ENCODE assay signal across 9 cellular contexts in the genomic region with DNA sequence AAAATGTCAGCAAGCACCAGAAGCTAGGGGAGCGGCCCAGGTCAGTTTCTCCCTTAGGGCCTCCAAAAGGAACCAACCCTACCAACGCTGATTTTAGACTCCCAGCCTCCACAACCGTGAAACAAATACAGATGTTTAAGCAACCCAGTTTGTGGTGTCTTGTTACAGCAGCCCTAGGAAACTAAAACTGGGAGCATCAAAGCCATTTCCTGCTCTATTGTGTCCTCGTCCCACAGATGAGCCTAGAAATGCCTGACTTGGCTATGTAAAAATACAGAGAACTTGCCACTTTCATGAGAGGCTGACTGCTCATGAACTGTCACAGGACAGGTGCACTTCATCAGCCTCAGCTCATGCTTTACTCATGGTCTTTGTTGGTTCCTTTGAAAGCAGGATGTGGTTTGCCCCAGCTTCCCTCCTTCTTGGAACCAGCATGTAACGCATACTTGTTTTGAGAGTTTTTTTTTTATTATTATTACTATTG.
DNase-seq lines count a peak whose midpoint lies in the region; ATAC-seq and TF ChIP-seq lines count a peak whose summit lies in the region.
"Had no signal": no experiment of that assay in that cellular context is flagged by ENCODE, and none has a peak within 500 bp of the region (broad histone marks: within the 10 kb centered on the region; RNA-seq: fewer than 3 reads in every experiment).

No MANE protein-coding gene starts in this region.

- H3K36me3 ChIP-seq in MG63 = no peaks in the 10 kb centered on the region
- H3K36me3 ChIP-seq: adrenal gland had no signal

- H3K4me3 ChIP-seq in MG63 (no peak overlapping the region), fibroblast of mammary gland (ENCODE audit: control insufficient read depth, low read depth, low read length) (no peak overlapping the region)
- H3K4me3 ChIP-seq: adrenal gland had no signal

- peak overlapping the region; percentile 63 for H3K4me3 Mint-ChIP-seq in activated CD4-positive, alpha-beta memory T cell treated with anti-CD3 and anti-CD28 coated beads for 36 hours
- no peak overlapping the region for H3K4me3 Mint-ChIP-seq in nephron progenitor cell

- peak; percentile 87 for ATAC-seq in GM21825 (IDR thresholded peaks at IDR 0.05; ENCODE audit: unreplicated experiment)

- CTCF ChIA-PET in GM10248 (lab: Yijun Ruan, JAX) = interaction anchor here (0.7 to 1.6 kb wide), 7 partner anchors 17 to 125 kb away, joined by 3 to 5 read pairs (median 3); no protein-coding TSS in a partner anchor
- CTCF ChIA-PET in activated CD4-positive, alpha-beta memory T cell treated with anti-CD3 and anti-CD28 coated beads for 36 hours (lab: Charles Lee) = interaction anchor here (0.8 to 5.2 kb wide), 8 partner anchors 11 to 508 kb away, joined by 3 to 47 read pairs (median 4); no protein-coding TSS in a partner anchor

- H3K27ac Mint-ChIP-seq in activated CD4-positive, alpha-beta memory T cell treated with anti-CD3 and anti-CD28 coated beads for 36 hours = peak overlapping the region; percentile 92
- no peak overlapping the region for H3K27ac Mint-ChIP-seq in nephron progenitor cell

- DNase-seq in GM10248 (ENCODE audit: extremely low spot score) (peak; percentile 64), MG63 (peak; percentile 52), fibroblast of mammary gland (ENCODE audit: low read depth) (peak; percentile 87), nephron progenitor cell (no peak), NCI-H2081 (lab: John Stamatoyannopoulos, UW) (no peak)
- DNase-seq in activated CD4-positive, alpha-beta memory T cell treated with anti-CD3 and anti-CD28 coated beads for 36 hours = peak; percentile 91
- peak; percentile 81 for DNase-seq in stimulated activated CD4-positive, alpha-beta T cell treated with anti-CD3 and anti-CD28 coated beads, Interleukin-4, amount 100 ng/mL, for 24 hours

- no peaks in the 10 kb centered on the region for H3K27me3 ChIP-seq in MG63
- H3K27me3 ChIP-seq: adrenal gland had no signal

- no peaks in the 10 kb centered on the region for H3K27me3 Mint-ChIP-seq in activated CD4-positive, alpha-beta memory T cell treated with anti-CD3 and anti-CD28 coated beads for 36 hours
- H3K27me3 Mint-ChIP-seq in nephron progenitor cell (ENCODE audit: low read depth, poor library complexity) = no peaks in the 10 kb centered on the region

- H3K36me3 Mint-ChIP-seq in activated CD4-positive, alpha-beta memory T cell treated with anti-CD3 and anti-CD28 coated beads for 36 hours = peaks cover 23% of the 10 kb centered on the region
- no peaks in the 10 kb centered on the region for H3K36me3 Mint-ChIP-seq in nephron progenitor cell (ENCODE audit: low read depth)

- no peak for TF ChIP-seq CTCF in GM10248 (IDR thresholded peaks at IDR 0.05; ENCODE audit: control extremely low read depth, extremely low read depth, low read depth, missing control alignments)
- TF ChIP-seq CTCF in fibroblast of mammary gland (conservative IDR thresholded peaks at IDR 0.05; ENCODE audit: control insufficient read depth, insufficient read depth, low read depth, low read length) = no peak
- TF ChIP-seq CTCF in nephron progenitor cell (IDR thresholded peaks at IDR 0.05) = no peak

- POLR2A ChIA-PET in GM10248 (lab: Yijun Ruan, JAX) = interaction anchor here (0.6 kb wide), 1 partner anchor 1363 kb away, joined by 4 read pairs; no protein-coding TSS in a partner anchor
- POLR2A ChIA-PET in activated CD4-positive, alpha-beta memory T cell treated with anti-CD3 and anti-CD28 coated beads for 36 hours (lab: Charles Lee) = interaction anchor here (0.7 to 7.4 kb wide), 7 partner anchors 12 to 623 kb away, joined by 3 to 144 read pairs (median 6); a partner anchor contains a TSS

- H3K9me3 ChIP-seq in MG63 = no peaks in the 10 kb centered on the region
- H3K9me3 ChIP-seq: adrenal gland had no signal

- peaks cover 3% of the 10 kb centered on the region for H3K9me3 Mint-ChIP-seq in activated CD4-positive, alpha-beta memory T cell treated with anti-CD3 and anti-CD28 coated beads for 36 hours
- no peaks in the 10 kb centered on the region for H3K9me3 Mint-ChIP-seq in nephron progenitor cell

- intact Hi-C loops in activated CD4-positive, alpha-beta memory T cell treated with anti-CD3 and anti-CD28 coated beads for 36 hours (cut with micrococcal nuclease) = loop anchor here (1.0 to 2.0 kb wide), 7 partner anchors 15 to 701 kb away; no protein-coding TSS in a partner anchor

- peaks cover 61% of the 10 kb centered on the region for H3K4me1 Mint-ChIP-seq in activated CD4-positive, alpha-beta memory T cell treated with anti-CD3 and anti-CD28 coated beads for 36 hours (ENCODE audit: low read depth)
- no peaks in the 10 kb centered on the region for H3K4me1 Mint-ChIP-seq in nephron progenitor cell

Comparison
In these comparisons a context has a peak if more than half of its experiments do, and no peak if none do; other contexts are left out.
1. DNase-seq: peak in GM10248 (single experiment), MG63 (single experiment), activated CD4-positive, alpha-beta memory T cell treated with anti-CD3 and anti-CD28 coated beads for 36 hours (single experiment), fibroblast of mammary gland (single experiment) and stimulated activated CD4-positive, alpha-beta T cell treated with anti-CD3 and anti-CD28 coated beads, Interleukin-4, amount 100 ng/mL, for 24 hours (single experiment); none in nephron progenitor cell (single experiment) and NCI-H2081 (0 of 2).